ENCODE assay signal across 1 cellular context in genomic region chr6:125904871-125905270, GRCh38.
A peak's percentile ranks its signal among the peaks of the same experiment; 100 is the strongest.
TF ChIP-seq lines count a peak whose summit lies in the region.

No MANE protein-coding gene starts in this region.

TF ChIP-seq in GM12878, 131 proteins besides CTCF, POLR2A, EP300 and RAD21 (continued from another document):
- TF ChIP-seq CBFB (IDR thresholded peaks at IDR 0.05; ENCODE audit: low read depth) (peak; percentile 45; the same call in 1 of the 2 replicates), BCL11A (IDR thresholded peaks at IDR 0.05; ENCODE audit: low read depth, low read length) (peak; percentile 66), ZNF687 (IDR thresholded peaks at IDR 0.05) (no peak)
